ENCODE assay signal across 23 cellular contexts in genomic region chr12:66446276-66446675, GRCh38.
"Had no signal": no experiment of that assay in that cellular context is flagged by ENCODE, and none has a peak within 500 bp of the region (broad histone marks: within the 10 kb centered on the region; RNA-seq: fewer than 3 reads in every experiment).

No MANE protein-coding gene starts in this region.

- DNase-seq: cortex of kidney; dorsolateral prefrontal cortex; effector CD8-positive, alpha-beta T cell; gastrocnemius medialis; glutamatergic neuron; islet precursor cell; left ventricle myocardium inferior; lower lobe of right lung; natural killer cell; nucleus accumbens; ovary; right cardiac atrium; stimulated activated CD4-positive, alpha-beta T cell treated with anti-CD3 and anti-CD28 coated beads, Interleukin-2, amount 100 ng/mL, for 48 hours; stimulated activated naive CD8-positive, alpha-beta T cell treated with anti-CD3 and anti-CD28 coated beads, Interleukin-15, Interleukin-2, amounts not matched to agents 100 U/mL and 50 U/mL, for 24 hours had no signal

- H3K36me3 Mint-ChIP-seq: memory B cell, natural killer cell had no signal

- H3K27me3 Mint-ChIP-seq: memory B cell, progenitor cell of endocrine pancreas, type B pancreatic cell had no signal

- H3K36me3 ChIP-seq: gastrocnemius medialis, left ventricle myocardium inferior, lower lobe of right lung, neural progenitor cell, ovary, suprapubic skin, thyroid gland had no signal

- H3K4me1 Mint-ChIP-seq: memory B cell, mesothelial cell of epicardium, natural killer cell, neural progenitor cell had no signal

- ATAC-seq: esophagus mucosa; gastrocnemius medialis; lower lobe of right lung; natural killer cell; right cardiac atrium; stimulated activated naive CD8-positive, alpha-beta T cell treated with anti-CD3 and anti-CD28 coated beads, Interleukin-15, Interleukin-2, amounts not matched to agents 100 U/mL and 50 U/mL, for 24 hours had no signal

- H3K9me3 Mint-ChIP-seq: memory B cell, mesothelial cell of epicardium, natural killer cell, neural progenitor cell, type B pancreatic cell had no signal

- H3K27ac ChIP-seq: dorsolateral prefrontal cortex, gastrocnemius medialis, left ventricle myocardium inferior, lower lobe of right lung, neural progenitor cell, ovary, suprapubic skin, thyroid gland had no signal

- H3K27me3 ChIP-seq: dorsolateral prefrontal cortex, gastrocnemius medialis, neural progenitor cell, ovary, suprapubic skin, thyroid gland had no signal

- H3K27ac Mint-ChIP-seq: memory B cell, mesothelial cell of epicardium, natural killer cell, neural progenitor cell, progenitor cell of endocrine pancreas, type B pancreatic cell had no signal

- H3K4me3 Mint-ChIP-seq: memory B cell, mesothelial cell of epicardium, natural killer cell, neural progenitor cell, type B pancreatic cell had no signal

- H3K4me1 ChIP-seq: gastrocnemius medialis, left ventricle myocardium inferior, lower lobe of right lung, suprapubic skin, thyroid gland had no signal

- H3K4me3 ChIP-seq: dorsolateral prefrontal cortex, gastrocnemius medialis, left ventricle myocardium inferior, lower lobe of right lung, neural progenitor cell, ovary, smooth muscle cell, suprapubic skin, thyroid gland had no signal
